Comparison of ENCODE assay signal across 12 cellular contexts in the genomic region with DNA sequence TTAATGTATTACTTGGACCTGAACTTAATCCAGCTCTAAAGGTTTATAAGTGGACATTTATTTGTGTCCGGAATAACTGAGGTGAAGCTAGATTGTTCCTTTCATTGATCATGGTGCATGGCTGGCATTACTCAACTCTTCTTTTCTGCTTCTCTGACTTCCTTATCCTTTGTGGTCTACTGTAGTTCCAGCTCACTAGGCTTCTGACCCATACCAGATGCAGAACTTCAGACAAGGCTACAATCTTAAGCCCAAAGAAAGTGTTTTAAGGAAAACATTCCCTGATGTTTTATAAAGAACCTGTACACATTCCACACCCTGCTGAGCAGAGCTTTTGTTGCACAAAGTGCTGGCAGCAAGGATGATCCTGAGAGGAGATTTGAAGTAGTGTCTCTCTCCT.
DNase-seq lines count a peak whose midpoint lies in the region; ATAC-seq and FAIRE-seq lines count a peak whose summit lies in the region.
"Had no signal": no experiment of that assay in that cellular context is flagged by ENCODE, and none has a peak within 500 bp of the region (broad histone marks: within the 10 kb centered on the region; RNA-seq: fewer than 3 reads in every experiment).

No MANE protein-coding gene starts in this region.

- peaks cover 9% of the 10 kb centered on the region for H3K27me3 Mint-ChIP-seq in activated T-cell treated with anti-CD3 and anti-CD28 coated beads, Interleukin-2, amount 50 U/mL, for 72 hours (ENCODE audit: low read depth)

- peaks cover 50% of the 10 kb centered on the region for H3K4me1 Mint-ChIP-seq in activated T-cell treated with anti-CD3 and anti-CD28 coated beads, Interleukin-2, amount 50 U/mL, for 72 hours (ENCODE audit: low read depth)

- ATAC-seq in GM18499 (IDR thresholded peaks at IDR 0.05; ENCODE audit: insufficient read depth, unreplicated experiment) (peak; percentile 40), left colon (peak; percentile 30), left lobe of liver (no peak)
- ATAC-seq in activated T-cell treated with anti-CD3 and anti-CD28 coated beads, Interleukin-2, amount 50 U/mL, for 72 hours (replicated peaks in 1 of 2) = no peak
- ATAC-seq: stimulated activated effector memory CD8-positive, alpha-beta T cell treated with anti-CD3 and anti-CD28 coated beads, Interleukin-12 subunit alpha, Interleukin-12 subunit beta, amount 100 ng/mL, for 72 hours had no signal

- H3K9me3 Mint-ChIP-seq in activated T-cell treated with anti-CD3 and anti-CD28 coated beads, Interleukin-2, amount 50 U/mL, for 72 hours = no peaks in the 10 kb centered on the region
- H3K9me3 Mint-ChIP-seq: stimulated activated effector memory CD8-positive, alpha-beta T cell treated with anti-CD3 and anti-CD28 coated beads, Interleukin-12 subunit alpha, Interleukin-12 subunit beta, amount 100 ng/mL, for 72 hours had no signal

- no peak overlapping the region for H3K4me3 Mint-ChIP-seq in activated T-cell treated with anti-CD3 and anti-CD28 coated beads, Interleukin-2, amount 50 U/mL, for 72 hours
- H3K4me3 Mint-ChIP-seq: stimulated activated effector memory CD8-positive, alpha-beta T cell treated with anti-CD3 and anti-CD28 coated beads, Interleukin-12 subunit alpha, Interleukin-12 subunit beta, amount 100 ng/mL, for 72 hours had no signal

- intact Hi-C loops in left colon (cut with DNase I, micrococcal nuclease) = no loop called here

- H3K36me3 Mint-ChIP-seq in activated T-cell treated with anti-CD3 and anti-CD28 coated beads, Interleukin-2, amount 50 U/mL, for 72 hours (ENCODE audit: insufficient read depth in 2 of 2) = peaks cover 0 to 1% of the 10 kb centered on the region in 2 donors

- peak; percentile 98 for FAIRE-seq in RCC 7860 (lab: Jason Lieb, UNC)

- no peak overlapping the region for H3K27ac Mint-ChIP-seq in activated T-cell treated with anti-CD3 and anti-CD28 coated beads, Interleukin-2, amount 50 U/mL, for 72 hours
- H3K27ac Mint-ChIP-seq: stimulated activated effector memory CD8-positive, alpha-beta T cell treated with anti-CD3 and anti-CD28 coated beads, Interleukin-12 subunit alpha, Interleukin-12 subunit beta, amount 100 ng/mL, for 72 hours had no signal

- DNase-seq in AG08395 (ENCODE audit: low spot score) (peak; percentile 7), RCC 7860 (ENCODE audit: low spot score) (peak; percentile 84), left colon (no peak), ecto neural progenitor cell (ENCODE audit: low spot score) (no peak), left lobe of liver (ENCODE audit: low spot score) (no peak)
- no peak for DNase-seq in stimulated activated naive CD4-positive, alpha-beta T cell treated with Interleukin-2 at 50 U/mL for 16 hours (lab: John Stamatoyannopoulos, UW)
- DNase-seq in activated T-cell treated with anti-CD3 and anti-CD28 coated beads, Interleukin-2, amount 50 U/mL, for 72 hours = no peak
- DNase-seq: activated CD4-positive, alpha-beta T cell treated with anti-CD3 and anti-CD28 coated beads for 4 hours; Right ventricle myocardium superior; spleen had no signal

Comparison
In these comparisons a context has a peak if more than half of its experiments do, and no peak if none do; other contexts are left out.
1. DNase-seq: peak in AG08395 (single experiment) and RCC 7860 (single experiment); none in left colon (0 of 2), ecto neural progenitor cell (single experiment), stimulated activated naive CD4-positive, alpha-beta T cell treated with Interleukin-2 at 50 U/mL for 16 hours (single experiment), activated T-cell treated with anti-CD3 and anti-CD28 coated beads, Interleukin-2, amount 50 U/mL, for 72 hours (0 of 2) and left lobe of liver (single experiment).
2. ATAC-seq: peak in GM18499 (single experiment) and left colon (single experiment); none in activated T-cell treated with anti-CD3 and anti-CD28 coated beads, Interleukin-2, amount 50 U/mL, for 72 hours (0 of 2) and left lobe of liver (single experiment).